ENCODE assay signal across 14 cellular contexts in the genomic region with DNA sequence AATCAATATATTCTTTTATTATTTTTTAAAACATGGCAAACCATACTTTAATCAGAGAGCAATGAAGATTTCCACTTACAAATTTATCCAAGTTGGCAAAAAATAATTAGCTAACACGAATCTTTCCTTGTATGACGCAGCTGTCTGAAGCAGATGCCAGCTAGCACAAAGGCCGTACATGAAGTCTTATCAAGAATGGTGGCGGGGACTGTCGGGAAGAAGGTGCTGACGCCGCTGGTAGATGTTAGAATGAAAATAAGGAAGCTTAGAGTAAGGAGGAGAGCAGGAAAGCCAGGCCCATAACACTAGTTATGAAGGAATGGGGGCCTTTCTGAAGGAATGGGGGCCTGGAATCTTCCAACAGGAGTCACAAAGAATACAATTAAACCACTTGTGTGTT.
A peak's percentile ranks its signal among the peaks of the same experiment; 100 is the strongest.
DNase-seq lines count a peak whose midpoint lies in the region; ATAC-seq, FAIRE-seq and TF ChIP-seq lines count a peak whose summit lies in the region.
"Had no signal": no experiment of that assay in that cellular context is flagged by ENCODE, and none has a peak within 500 bp of the region (broad histone marks: within the 10 kb centered on the region; RNA-seq: fewer than 3 reads in every experiment).

No MANE protein-coding gene starts in this region.

- peak overlapping the region; percentile 36 for H3K4me3 Mint-ChIP-seq in T-helper 17 cell
- H3K4me3 Mint-ChIP-seq: CD4-positive, CD25-positive, alpha-beta regulatory T cell had no signal

- no peaks in the 10 kb centered on the region for H3K79me2 ChIP-seq in PC-3 (ENCODE audit: low read length)

- H3K4ac ChIP-seq in mesenchymal stem cell (ENCODE audit: low read depth in 1 of 2, low read length in 2 of 2): no peak overlapping the region

- peaks cover 28% of the 10 kb centered on the region for H3K4me1 Mint-ChIP-seq in T-helper 17 cell

- H4K91ac ChIP-seq in mesenchymal stem cell (ENCODE audit: low read length): no peak overlapping the region

- CTCF ChIA-PET in PC-3 (lab: Charles Lee): interaction anchor here (0.6 kb wide), 1 partner anchor 705 kb away, joined by 5 read pairs; no protein-coding TSS in a partner anchor

- peaks cover 36% of the 10 kb centered on the region for H3K79me1 ChIP-seq in mesenchymal stem cell (replicated peaks; ENCODE audit: low read length, poor library complexity, severe bottlenecking)

- H2BK120ac ChIP-seq in mesenchymal stem cell (ENCODE audit: low read depth, low read length): no peak overlapping the region

- TF ChIP-seq CTCF in dorsolateral prefrontal cortex (IDR thresholded peaks at IDR 0.05 in 54 of 56, conservative IDR thresholded peaks at IDR 0.05 in 2 of 56; ENCODE audit: low read depth in 1 of 56, partially characterized antibody in 56 of 56) (no peak), PC-3 (conservative IDR thresholded peaks at IDR 0.05; ENCODE audit: low read depth, low read length) (no peak)

- H2AK5ac ChIP-seq in mesenchymal stem cell (ENCODE audit: low read length, severe bottlenecking): no peak overlapping the region

- ATAC-seq in T-helper 17 cell (no peak), GM21526 (IDR thresholded peaks at IDR 0.05; ENCODE audit: low FRiP score, unreplicated experiment) (no peak), PC-3 (no peak)

- H3K9me2 ChIP-seq in PC-3 (replicated peaks; ENCODE audit: low read length): no peaks in the 10 kb centered on the region

- H3K23ac ChIP-seq in mesenchymal stem cell (ENCODE audit: low read length in 2 of 2): no peak overlapping the region

- no peak overlapping the region for H3K18ac ChIP-seq in mesenchymal stem cell (ENCODE audit: low read depth in 1 of 2, low read length in 2 of 2)

- H2BK5ac ChIP-seq in mesenchymal stem cell (ENCODE audit: low read depth, low read length, poor library complexity, severe bottlenecking): no peak overlapping the region

- H3K4me1 ChIP-seq in mesenchymal stem cell (ENCODE audit: control insufficient read depth, insufficient read depth, low read depth, low read length) (peaks cover 10% of the 10 kb centered on the region), small intestine (ENCODE audit: control insufficient read depth in 2 of 2, insufficient read depth in 1 of 2, low read depth in 1 of 2, low read length in 1 of 2) (peaks cover 0 to 2% of the 10 kb centered on the region in 2 donors), PC-3 (ENCODE audit: insufficient read depth, low read length) (no peaks in the 10 kb centered on the region)
- H3K4me1 ChIP-seq: SJCRH30 had no signal

- H2AFZ ChIP-seq in mesenchymal stem cell (ENCODE audit: low read depth, low read length) (no peak overlapping the region), PC-3 (ENCODE audit: low read length) (no peak overlapping the region)

- H3K27me3 ChIP-seq in mesenchymal stem cell (ENCODE audit: control insufficient read depth in 1 of 2, insufficient read depth in 1 of 2, low read length in 2 of 2) (no peaks in the 10 kb centered on the region), small intestine (ENCODE audit: control insufficient read depth in 2 of 2, insufficient read depth in 2 of 2, low read length in 2 of 2) (no peaks in the 10 kb centered on the region), dorsolateral prefrontal cortex (no peaks in the 10 kb centered on the region), PC-3 (ENCODE audit: low read length) (peaks cover 17% of the 10 kb centered on the region)
- H3K27me3 ChIP-seq: SJCRH30 had no signal

- H3K4me2 ChIP-seq in mesenchymal stem cell (ENCODE audit: low read length, poor library complexity, severe bottlenecking): no peak overlapping the region
- H3K4me2 ChIP-seq in PC-3 (ENCODE audit: low read length): no peak overlapping the region

- no peak overlapping the region for H4K8ac ChIP-seq in mesenchymal stem cell (ENCODE audit: low read length)

- no peak overlapping the region for H3K27ac ChIP-seq in mesenchymal stem cell (ENCODE audit: low read length, poor library complexity, severe bottlenecking)
- H3K27ac ChIP-seq in small intestine (ENCODE audit: low read depth in 1 of 2, low read length in 1 of 2): peak overlapping the region; percentile 10 to 67
- peak overlapping the region in 1 of 59 donors; percentile 3 for H3K27ac ChIP-seq in dorsolateral prefrontal cortex
- no peak overlapping the region for H3K27ac ChIP-seq in PC-3 (ENCODE audit: low read length)
- H3K27ac ChIP-seq: HL-60, SJCRH30 had no signal

- 89% methylated on average over 7 of the region's 7 CpGs for WGBS in mesenchymal stem cell
- 16 to 72% (median 45%) methylated on average over 7 of the region's 7 CpGs for WGBS in small intestine, 3 donors

- H3F3A ChIP-seq in PC-3 (ENCODE audit: low read length, unreplicated experiment): no peaks in the 10 kb centered on the region

- H3K27me3 Mint-ChIP-seq in T-helper 17 cell: no peaks in the 10 kb centered on the region
- H3K27me3 Mint-ChIP-seq: CD4-positive, CD25-positive, alpha-beta regulatory T cell had no signal

- DNase-seq in COLO829 (ENCODE audit: low spot score): peak; percentile 51
- no peak for DNase-seq in T-helper 17 cell
- DNase-seq in mesenchymal stem cell: no peak
- DNase-seq in small intestine: peak; percentile 83
- no peak for DNase-seq in dorsolateral prefrontal cortex
- DNase-seq in NCI-H510A treated with DMSO at 0.1 percent for 48 hours (lab: John Stamatoyannopoulos, UW): no peak
- DNase-seq in PC-3: no peak
- DNase-seq: DMS79 had no signal

- H3K14ac ChIP-seq in mesenchymal stem cell (ENCODE audit: low read length in 2 of 2): no peak overlapping the region

- no peaks in the 10 kb centered on the region for H3K36me3 Mint-ChIP-seq in T-helper 17 cell (ENCODE audit: low read depth)
- H3K36me3 Mint-ChIP-seq: CD4-positive, CD25-positive, alpha-beta regulatory T cell had no signal

- no TSS peak for BruUV-seq in PC-3 (replicated peaks; lab: Mats Ljungman, UMichigan)

- FAIRE-seq in small intestine (lab: Jason Lieb, UNC): no peak
- FAIRE-seq: HTR-8/SVneo had no signal

- POLR2A ChIA-PET in PC-3 (lab: Charles Lee; ENCODE audit: unreplicated experiment): no interaction called here

- no peak overlapping the region for H3K27ac Mint-ChIP-seq in T-helper 17 cell
- H3K27ac Mint-ChIP-seq: CD4-positive, CD25-positive, alpha-beta regulatory T cell had no signal

- H3K4me3 ChIP-seq in mesenchymal stem cell (ENCODE audit: insufficient read depth in 1 of 2, low read depth in 1 of 2, low read length in 2 of 2) (no peak overlapping the region), small intestine (ENCODE audit: low read depth in 1 of 2, low read length in 2 of 2) (no peak overlapping the region), dorsolateral prefrontal cortex (no peak overlapping the region), PC-3 (ENCODE audit: low read length) (no peak overlapping the region)
- H3K4me3 ChIP-seq: HAP-1, SJCRH30 had no signal

- no peaks in the 10 kb centered on the region for H4K20me1 ChIP-seq in PC-3 (ENCODE audit: low read length)

- no peak overlapping the region for H2BK15ac ChIP-seq in mesenchymal stem cell (ENCODE audit: low read depth, poor library complexity, severe bottlenecking)

- intact Hi-C loops in dorsolateral prefrontal cortex (cut with DNase I) (loop anchor here in 1 of 2 donors (5.0 kb wide), 2 partner anchors 219 to 289 kb away; no protein-coding TSS in a partner anchor), PC-3 (cut with micrococcal nuclease) (no loop called here)

- no peak overlapping the region for H2BK12ac ChIP-seq in mesenchymal stem cell (ENCODE audit: low read length in 2 of 2)

- H3K36me3 ChIP-seq in mesenchymal stem cell (ENCODE audit: control insufficient read depth in 1 of 2, insufficient read depth in 2 of 2, low read depth in 1 of 2, low read length in 2 of 2) (peaks cover 10 to 25% of the 10 kb centered on the region in 2 experiments), small intestine (ENCODE audit: control insufficient read depth in 2 of 2, insufficient read depth in 2 of 2, low read length in 2 of 2) (no peaks in the 10 kb centered on the region), PC-3 (ENCODE audit: low read depth, low read length) (no peaks in the 10 kb centered on the region)
- H3K36me3 ChIP-seq: HAP-1, SJCRH30 had no signal

- no peaks in the 10 kb centered on the region for H3K9me3 ChIP-seq in T-helper 17 cell (ENCODE audit: control insufficient read depth, low read length, poor library complexity, severe bottlenecking)
- H3K9me3 ChIP-seq in mesenchymal stem cell (ENCODE audit: control insufficient read depth, low read length): no peaks in the 10 kb centered on the region
- H3K9me3 ChIP-seq in small intestine (ENCODE audit: control insufficient read depth, low read depth): no peaks in the 10 kb centered on the region
- no peaks in the 10 kb centered on the region for H3K9me3 ChIP-seq in PC-3 (ENCODE audit: low read length)
- H3K9me3 ChIP-seq: HAP-1, SJCRH30 had no signal

- H3K9ac ChIP-seq in mesenchymal stem cell (ENCODE audit: low read length): peak overlapping the region; percentile 14
- H3K9ac ChIP-seq in PC-3 (ENCODE audit: low read length): no peak overlapping the region

Comparison
In these comparisons a context has a peak if more than half of its experiments do, and no peak if none do; other contexts are left out.
1. DNase-seq: peak in COLO829 (single experiment) and small intestine (single experiment); none in T-helper 17 cell (0 of 3), mesenchymal stem cell (single experiment), dorsolateral prefrontal cortex (0 of 10), NCI-H510A treated with DMSO at 0.1 percent for 48 hours (single experiment) and PC-3 (single experiment).
2. H3K27ac ChIP-seq: peak in small intestine (2 of 2); none in mesenchymal stem cell (single experiment) and PC-3 (single experiment).